In the genomic region with DNA sequence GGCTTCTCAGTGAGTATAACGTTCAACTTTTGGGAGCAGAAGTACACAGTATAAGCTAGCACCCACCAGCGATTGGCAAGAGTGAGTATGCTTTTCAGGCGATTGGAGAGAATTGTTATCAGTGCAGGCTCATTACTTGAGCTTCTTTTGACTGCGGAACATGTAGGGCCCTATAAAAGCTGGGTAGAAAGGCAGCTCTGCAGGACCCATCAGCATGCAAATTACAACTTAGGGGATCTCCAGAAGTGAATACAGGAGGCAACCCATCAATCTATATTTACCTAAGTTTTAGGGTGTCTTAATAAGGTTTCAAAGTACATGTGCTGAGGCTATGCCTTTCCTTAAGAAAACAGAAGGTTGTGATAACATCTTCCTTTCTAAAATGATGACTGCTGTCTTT, we compare ENCODE assay signal across 17 cellular contexts.
DNase-seq lines count a peak whose midpoint lies in the region; ATAC-seq and TF ChIP-seq lines count a peak whose summit lies in the region.
"Had no signal": no experiment of that assay in that cellular context is flagged by ENCODE, and none has a peak within 500 bp of the region (broad histone marks: within the 10 kb centered on the region; RNA-seq: fewer than 3 reads in every experiment).

No MANE protein-coding gene starts in this region.

- H3K27ac Mint-ChIP-seq in activated CD4-positive, alpha-beta memory T cell treated with anti-CD3 and anti-CD28 coated beads, Interleukin-2, amount 10 ng/mL, durations not matched to agents 7 days and 5 days: no peak overlapping the region

- ATAC-seq in GM18858 (IDR thresholded peaks at IDR 0.05; ENCODE audit: unreplicated experiment): peak; percentile 44
- ATAC-seq in HG02798 (IDR thresholded peaks at IDR 0.05; ENCODE audit: poor library complexity, unreplicated experiment): peak; percentile 60
- ATAC-seq in HG03097 (IDR thresholded peaks at IDR 0.05; ENCODE audit: low FRiP score, unreplicated experiment): no peak
- ATAC-seq: PC-3 had no signal

- H3K27me3 ChIP-seq in DOHH2 (ENCODE audit: control insufficient read depth, low read length): no peaks in the 10 kb centered on the region
- no peaks in the 10 kb centered on the region for H3K27me3 ChIP-seq in hepatocyte
- H3K27me3 ChIP-seq: ascending aorta, suprapubic skin had no signal

- DNase-seq in hepatocyte (ENCODE audit: low spot score) (peak; percentile 6), hypothalamus (lab: John Stamatoyannopoulos, UW) (no peak), NCI-H2029 (lab: John Stamatoyannopoulos, UW) (no peak)
- DNase-seq in activated CD4-positive, alpha-beta memory T cell treated with anti-CD3 and anti-CD28 coated beads, Interleukin-2, amount 10 ng/mL, durations not matched to agents 7 days and 5 days: no peak
- DNase-seq: DMS153; IMR-90; NCI-H1417 treated with DMSO at 0.1 percent for 48 hours; PC-3; SIG-M5; stimulated activated CD4-positive, alpha-beta T cell treated with anti-CD3 and anti-CD28 coated beads, Interleukin-12 subunit alpha, Interleukin-12 subunit beta, amount 100 ng/mL, for 4 hours; T-helper 1 cell had no signal

- H3K4me2 ChIP-seq in DOHH2 (ENCODE audit: low read length) (peak overlapping the region; percentile 5; the same call in 1 of the 2 replicates), hepatocyte (no peak overlapping the region)

- H3K36me3 Mint-ChIP-seq in activated CD4-positive, alpha-beta memory T cell treated with anti-CD3 and anti-CD28 coated beads, Interleukin-2, amount 10 ng/mL, durations not matched to agents 7 days and 5 days (ENCODE audit: low read depth): peaks cover 34% of the 10 kb centered on the region

- H4K20me1 ChIP-seq in DOHH2 (ENCODE audit: control insufficient read depth, insufficient read depth, low read depth, low read length) (no peaks in the 10 kb centered on the region), hepatocyte (ENCODE audit: insufficient read depth, poor library complexity, severe bottlenecking) (no peaks in the 10 kb centered on the region)

- WGBS in hepatocyte (ENCODE audit: low lambda C conversion rate, missing lambda C conversion rate): 54% methylated on average over 4 of the region's 4 CpGs

- H2AFZ ChIP-seq in hepatocyte: no peak overlapping the region

- H3K9me3 ChIP-seq in DOHH2 (ENCODE audit: control insufficient read depth, insufficient read depth, low read length): no peaks in the 10 kb centered on the region
- no peaks in the 10 kb centered on the region for H3K9me3 ChIP-seq in hepatocyte (ENCODE audit: low read depth)
- H3K9me3 ChIP-seq: ascending aorta, suprapubic skin had no signal

- peaks cover 15% of the 10 kb centered on the region for H3K4me1 Mint-ChIP-seq in activated CD4-positive, alpha-beta memory T cell treated with anti-CD3 and anti-CD28 coated beads, Interleukin-2, amount 10 ng/mL, durations not matched to agents 7 days and 5 days

- no peaks in the 10 kb centered on the region for H3K27me3 Mint-ChIP-seq in activated CD4-positive, alpha-beta memory T cell treated with anti-CD3 and anti-CD28 coated beads, Interleukin-2, amount 10 ng/mL, durations not matched to agents 7 days and 5 days

- H3F3A ChIP-seq in DOHH2 (ENCODE audit: control insufficient read depth, insufficient read depth): no peaks in the 10 kb centered on the region

- no peaks in the 10 kb centered on the region for H3K9me3 Mint-ChIP-seq in activated CD4-positive, alpha-beta memory T cell treated with anti-CD3 and anti-CD28 coated beads, Interleukin-2, amount 10 ng/mL, durations not matched to agents 7 days and 5 days

- no peak overlapping the region for H3K4me3 Mint-ChIP-seq in activated CD4-positive, alpha-beta memory T cell treated with anti-CD3 and anti-CD28 coated beads, Interleukin-2, amount 10 ng/mL, durations not matched to agents 7 days and 5 days

- no peaks in the 10 kb centered on the region for H3K9me2 ChIP-seq in DOHH2 (replicated peaks; ENCODE audit: control insufficient read depth, low read length)
- no peaks in the 10 kb centered on the region for H3K9me2 ChIP-seq in hepatocyte (replicated peaks; ENCODE audit: insufficient read depth)

- POLR2A ChIA-PET in activated CD4-positive, alpha-beta memory T cell treated with anti-CD3 and anti-CD28 coated beads, Interleukin-2, amount 10 ng/mL, durations not matched to agents 7 days and 5 days (lab: Charles Lee): no interaction called here

- CTCF ChIA-PET in activated CD4-positive, alpha-beta memory T cell treated with anti-CD3 and anti-CD28 coated beads, Interleukin-2, amount 10 ng/mL, durations not matched to agents 7 days and 5 days (lab: Charles Lee): no interaction called here

- H3K4me1 ChIP-seq in DOHH2 (ENCODE audit: control insufficient read depth, low read length): peaks cover 29% of the 10 kb centered on the region
- no peaks in the 10 kb centered on the region for H3K4me1 ChIP-seq in hepatocyte (ENCODE audit: insufficient read depth)
- H3K4me1 ChIP-seq: ascending aorta, suprapubic skin had no signal

- peak overlapping the region; percentile 26 for H3K27ac ChIP-seq in DOHH2 (ENCODE audit: low read depth, low read length)
- no peak overlapping the region for H3K27ac ChIP-seq in hepatocyte
- H3K27ac ChIP-seq: ascending aorta, suprapubic skin had no signal

- H3K79me2 ChIP-seq in DOHH2 (ENCODE audit: control insufficient read depth, low read length): no peaks in the 10 kb centered on the region
- peaks cover 22% of the 10 kb centered on the region for H3K79me2 ChIP-seq in hepatocyte

- H3K4me3 ChIP-seq in DOHH2 (ENCODE audit: low read length) (0 out of 2 replicates have a peak overlapping the region, but pooled peaks have one; percentile 8), hepatocyte (no peak overlapping the region)
- H3K4me3 ChIP-seq: ascending aorta, suprapubic skin had no signal

- H3K36me3 ChIP-seq in DOHH2 (ENCODE audit: control insufficient read depth, low read length) (no peaks in the 10 kb centered on the region), hepatocyte (replicated peaks; ENCODE audit: insufficient read depth, low read depth) (peaks cover 3% of the 10 kb centered on the region)
- H3K36me3 ChIP-seq: ascending aorta, suprapubic skin had no signal

- no peak for TF ChIP-seq CTCF in DOHH2 (IDR thresholded peaks at IDR 0.05; ENCODE audit: low read depth, low read length, poor library complexity, severe bottlenecking)
- TF ChIP-seq CTCF in hepatocyte (IDR thresholded peaks at IDR 0.05; ENCODE audit: poor library complexity): no peak
